8 cellular contexts compared by ENCODE assay signal in the genomic region with DNA sequence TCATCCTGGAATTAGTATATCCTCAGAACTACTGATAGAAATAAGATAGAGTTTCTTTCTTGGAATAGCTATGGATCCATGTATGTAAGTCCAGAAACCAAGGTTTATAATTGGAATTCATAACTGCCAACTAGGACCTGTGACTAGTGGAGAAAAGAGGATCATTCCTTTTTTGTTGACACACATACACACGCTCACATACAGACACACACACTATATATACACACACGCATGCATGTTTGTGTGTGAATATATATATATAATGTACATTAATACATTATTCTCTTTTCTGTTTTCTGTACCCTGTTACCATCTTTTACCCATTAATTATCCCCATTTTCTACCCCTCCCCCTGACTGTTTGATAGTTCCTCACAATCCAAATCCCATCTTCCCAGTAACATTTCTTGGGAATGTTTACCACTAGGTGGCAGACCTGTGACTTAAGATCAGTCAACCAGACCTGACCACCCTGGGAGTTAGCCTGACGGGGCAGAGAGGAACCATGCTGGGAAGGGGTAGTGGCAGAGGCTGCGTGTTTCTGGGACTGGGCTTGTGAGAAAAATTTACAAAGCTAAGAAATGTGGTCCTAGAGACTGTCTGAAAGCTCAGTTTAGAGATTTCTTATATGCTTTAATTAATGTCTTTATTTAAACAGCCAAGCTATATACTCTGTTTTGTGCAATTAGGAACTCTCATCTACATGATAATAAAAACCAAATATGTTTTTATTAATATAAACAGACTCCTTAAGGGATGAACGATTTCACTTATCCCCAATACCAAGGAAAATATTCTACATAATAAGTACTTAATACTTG.
DNase-seq lines count a peak whose midpoint lies in the region; ATAC-seq and TF ChIP-seq lines count a peak whose summit lies in the region.

No MANE protein-coding gene starts in this region.

- intact Hi-C loops in posterior vena cava (cut with DNase I) = no loop called here

- H2BK5ac ChIP-seq in trophoblast cell (ENCODE audit: low read depth, low read length, poor library complexity) = no peak overlapping the region

- POLR2A ChIA-PET in BJ (lab: Charles Lee) = no interaction called here

- ATAC-seq in GM19035 (IDR thresholded peaks at IDR 0.05; ENCODE audit: unreplicated experiment) = peak; percentile 53
- peak; percentile 83 for ATAC-seq in RWPE2 (ENCODE audit: low read depth)
- ATAC-seq in esophagus mucosa = no peak

- no peak overlapping the region for H3K4ac ChIP-seq in trophoblast cell (ENCODE audit: low read depth, low read length)

- H3K9me3 ChIP-seq in RWPE2 (ENCODE audit: severe bottlenecking) (no peaks in the 10 kb centered on the region), trophoblast cell (ENCODE audit: insufficient read depth, low read depth, low read length) (no peaks in the 10 kb centered on the region)

- no peak overlapping the region for H4K91ac ChIP-seq in trophoblast cell (ENCODE audit: low read depth, low read length)

- H3K4me1 ChIP-seq in RWPE2 (ENCODE audit: insufficient read depth, poor library complexity, severe bottlenecking) (no peaks in the 10 kb centered on the region), trophoblast cell (ENCODE audit: control insufficient read depth in 1 of 2, insufficient read depth in 2 of 2, low read length in 2 of 2) (no peaks in the 10 kb centered on the region)

- no peak overlapping the region for H3K4me2 ChIP-seq in trophoblast cell (ENCODE audit: low read length)

- H2AFZ ChIP-seq in trophoblast cell (ENCODE audit: insufficient read depth, low read length, poor library complexity) = no peak overlapping the region

- H3K18ac ChIP-seq in trophoblast cell (ENCODE audit: low read length) = no peak overlapping the region

- TF ChIP-seq CTCF in BJ (IDR thresholded peaks at IDR 0.05; ENCODE audit: insufficient read depth, low read depth, low read length) (peak; percentile 61), RWPE2 (IDR thresholded peaks at IDR 0.05; ENCODE audit: poor library complexity, severe bottlenecking) (peak; percentile 81), fibroblast of the aortic adventitia (IDR thresholded peaks at IDR 0.05; ENCODE audit: insufficient read depth, low read length) (peak; percentile 61)

- CTCF ChIA-PET in BJ (lab: Yijun Ruan, JAX) = interaction anchor here (0.6 to 1.6 kb wide), 8 partner anchors 9 to 177 kb away, joined by 3 to 6 read pairs (median 3); no protein-coding TSS in a partner anchor

- DNase-seq in BJ (ENCODE audit: low read depth) (no peak), Kasumi-1 (lab: John Stamatoyannopoulos, UW) (peak; percentile 48 to 63), RWPE2 (ENCODE audit: low spot score) (no peak), fibroblast of the aortic adventitia (ENCODE audit: low read depth) (peak; percentile 72), trophoblast cell (peak; percentile 14 to 74), posterior vena cava (ENCODE audit: low spot score) (no peak)

- no peak overlapping the region for H3K23ac ChIP-seq in trophoblast cell (ENCODE audit: low read length)

- H3K4me3 ChIP-seq in BJ (ENCODE audit: low read depth, low read length) (no peak overlapping the region), RWPE2 (ENCODE audit: severe bottlenecking) (no peak overlapping the region), fibroblast of the aortic adventitia (ENCODE audit: low read depth, low read length) (no peak overlapping the region), trophoblast cell (ENCODE audit: low read depth, low read length) (no peak overlapping the region)

- H4K12ac ChIP-seq in trophoblast cell (ENCODE audit: low read depth, low read length) = no peak overlapping the region

- no peaks in the 10 kb centered on the region for H3K79me1 ChIP-seq in trophoblast cell (ENCODE audit: low read length)

- no CpG with 5 or more reads among the region's 5 CpGs for WGBS in trophoblast cell (ENCODE audit: extremely low coverage, insufficient coverage, insufficient read length)

- H3K27ac ChIP-seq in RWPE2 (ENCODE audit: poor library complexity, severe bottlenecking) (no peak overlapping the region), trophoblast cell (ENCODE audit: low read depth, low read length) (no peak overlapping the region)

- no peak overlapping the region for H3K14ac ChIP-seq in trophoblast cell (ENCODE audit: low read length)

- H3K27me3 ChIP-seq in BJ (ENCODE audit: control insufficient read depth, insufficient read depth, low read length) = no peaks in the 10 kb centered on the region
- H3K27me3 ChIP-seq in RWPE2 (ENCODE audit: insufficient read depth, poor library complexity, severe bottlenecking) = no peaks in the 10 kb centered on the region
- H3K27me3 ChIP-seq in trophoblast cell (ENCODE audit: insufficient read depth, low read length) = no peaks in the 10 kb centered on the region

- no peaks in the 10 kb centered on the region for H3K79me2 ChIP-seq in trophoblast cell (ENCODE audit: control insufficient read depth, insufficient read depth, low read length, poor library complexity)

- no peak overlapping the region for H2BK120ac ChIP-seq in trophoblast cell (ENCODE audit: insufficient read depth, low read length, poor library complexity)

- H2BK12ac ChIP-seq in trophoblast cell (ENCODE audit: low read length) = no peak overlapping the region

- no peak overlapping the region for H2AK5ac ChIP-seq in trophoblast cell (ENCODE audit: low read length)

- H3K36me3 ChIP-seq in BJ (ENCODE audit: control insufficient read depth, insufficient read depth, low read length) (no peaks in the 10 kb centered on the region), RWPE2 (ENCODE audit: low read depth) (no peaks in the 10 kb centered on the region), trophoblast cell (ENCODE audit: control insufficient read depth in 1 of 2, insufficient read depth in 2 of 2, low read length in 2 of 2) (no peaks in the 10 kb centered on the region)

- H3K9ac ChIP-seq in trophoblast cell (ENCODE audit: low read length) = no peak overlapping the region

- H4K8ac ChIP-seq in trophoblast cell (ENCODE audit: low read depth, low read length) = no peak overlapping the region

Comparison
In these comparisons a context has a peak if more than half of its experiments do, and no peak if none do; other contexts are left out.
1. DNase-seq: peak in Kasumi-1 (2 of 2), fibroblast of the aortic adventitia (single experiment) and trophoblast cell (2 of 2); none in BJ (single experiment), RWPE2 (single experiment) and posterior vena cava (single experiment).
2. Peak in every context shown above with its lines, with median percentiles within 50 percentile points of each other: CTCF ChIP-seq.